ENCODE assay signal across 2 cellular contexts in genomic region chr20:59081036-59081435, GRCh38.
TF ChIP-seq lines count a peak whose summit lies in the region.

No MANE protein-coding gene starts in this region.

TF ChIP-seq in HCT116, 20 proteins besides CTCF, POLR2A, EP300 and RAD21:
- TF ChIP-seq ZBTB33 (IDR thresholded peaks at IDR 0.05; ENCODE audit: extremely low read depth, insufficient replicate concordance, low read length), result no peak
- no peak for TF ChIP-seq ELF1 (IDR thresholded peaks at IDR 0.05; ENCODE audit: borderline replicate concordance, low read depth)
- no peak for TF ChIP-seq TCF7L2 (IDR thresholded peaks at IDR 0.05; ENCODE audit: borderline replicate concordance, extremely low read depth, insufficient read depth, insufficient read length)
- TF ChIP-seq MAX (IDR thresholded peaks at IDR 0.05), result no peak
- TF ChIP-seq ZFX (IDR thresholded peaks at IDR 0.05), result no peak
- TF ChIP-seq EGR1 (IDR thresholded peaks at IDR 0.05; ENCODE audit: low read depth), result no peak
- no peak for TF ChIP-seq YY1 (IDR thresholded peaks at IDR 0.05; ENCODE audit: extremely low read depth, insufficient replicate concordance, low read depth, low read length)
- no peak for TF ChIP-seq EZH2phosphoT487 (IDR thresholded peaks at IDR 0.05; ENCODE audit: borderline replicate concordance)
- TF ChIP-seq CBX3 (IDR thresholded peaks at IDR 0.05; ENCODE audit: low read depth), result no peak
- TF ChIP-seq JUND (IDR thresholded peaks at IDR 0.05), result no peak
- no peak for TF ChIP-seq POLR2AphosphoS5 (IDR thresholded peaks at IDR 0.05; ENCODE audit: low read depth, low read length)

TF ChIP-seq in endothelial cell of umbilical vein, 7 proteins besides CTCF, POLR2A, EP300 and RAD21:
- no peak for TF ChIP-seq MAX (IDR thresholded peaks at IDR 0.05; ENCODE audit: insufficient read depth, insufficient read length)
- no peak for TF ChIP-seq MYC (IDR thresholded peaks at IDR 0.05; ENCODE audit: low read depth, low read length)
- no peak for TF ChIP-seq POLR2AphosphoS5 (IDR thresholded peaks at IDR 0.05; ENCODE audit: insufficient read depth, low read depth, low read length)
- TF ChIP-seq JUN (IDR thresholded peaks at IDR 0.05; ENCODE audit: borderline replicate concordance, insufficient read depth, insufficient read length, low read depth), result no peak
